27 cellular contexts compared by ENCODE assay signal in the genomic region with DNA sequence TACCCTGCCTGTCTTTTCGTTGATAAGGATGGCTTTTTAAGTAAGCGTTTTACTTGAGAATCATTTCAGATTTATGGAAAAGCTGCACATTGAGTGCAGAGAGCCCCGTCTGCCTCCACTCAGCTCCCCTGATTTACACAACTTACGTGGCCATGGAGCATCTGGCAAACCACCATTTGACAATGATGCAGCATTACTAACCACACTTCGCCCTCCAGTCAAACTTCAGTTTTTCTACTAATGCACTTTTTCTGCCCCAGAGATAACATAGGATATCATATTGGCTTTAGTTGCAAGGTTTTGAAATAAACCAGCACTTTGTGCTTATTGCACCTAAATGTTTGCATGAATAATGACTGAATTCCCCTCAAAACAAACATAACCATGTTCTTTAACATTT.
"Had no signal": no experiment of that assay in that cellular context is flagged by ENCODE, and none has a peak within 500 bp of the region (broad histone marks: within the 10 kb centered on the region; RNA-seq: fewer than 3 reads in every experiment).

No MANE protein-coding gene starts in this region.

- H3K36me3 ChIP-seq: adrenal gland, esophagus squamous epithelium had no signal

- H3K27ac ChIP-seq: adrenal gland, body of pancreas, epithelial cell of prostate, esophagus squamous epithelium had no signal

- H3K4me3 ChIP-seq: adrenal gland, body of pancreas, esophagus squamous epithelium had no signal

- ATAC-seq: activated CD4-positive, alpha-beta T cell treated with anti-CD3 and anti-CD28 coated beads for 36 hours; activated CD8-positive, alpha-beta memory T cell treated with anti-CD3 and anti-CD28 coated beads, Interleukin-2, amount 10 ng/mL, durations not matched to agents 7 days and 5 days; activated CD8-positive, alpha-beta T cell treated with anti-CD3 and anti-CD28 coated beads, Interleukin-2, amount 10 ng/mL, durations not matched to agents 7 days and 5 days; activated naive CD8-positive, alpha-beta T cell treated with anti-CD3 and anti-CD28 coated beads, Interleukin-2, amount 50 U/mL, for 24 hours; body of pancreas had no signal

- H3K27me3 ChIP-seq: adrenal gland, body of pancreas had no signal

- H3K9me3 ChIP-seq: adrenal gland, body of pancreas, esophagus squamous epithelium had no signal

- H3K4me1 ChIP-seq: adrenal gland, body of pancreas, esophagus squamous epithelium had no signal

- DNase-seq: activated CD4-positive, alpha-beta memory T cell treated with anti-CD3 and anti-CD28 coated beads for 36 hours; activated CD4-positive, alpha-beta T cell treated with anti-CD3 and anti-CD28 coated beads for 36 hours; activated CD4-positive, alpha-beta T cell treated with anti-CD3 and anti-CD28 coated beads, Interleukin-2, amount 10 ng/mL, durations not matched to agents 24 days and 14 days; activated CD4-positive, CD25-positive, alpha-beta regulatory T cell; activated CD4-positive, CD25-positive, alpha-beta regulatory T cell treated with anti-CD3 and anti-CD28 coated beads, Interleukin-2, amount 50 U/mL, for 72 hours; activated CD8-positive, alpha-beta memory T cell treated with anti-CD3 and anti-CD28 coated beads, Interleukin-2, amount 10 ng/mL, durations not matched to agents 7 days and 5 days; activated CD8-positive, alpha-beta memory T cell treated with anti-CD3 and anti-CD28 coated beads, Interleukin-2, amount 50 U/mL, for 4 hours; activated CD8-positive, alpha-beta T cell treated with anti-CD3 and anti-CD28 coated beads, Interleukin-2, amount 10 ng/mL, durations not matched to agents 7 days and 5 days; activated effector memory CD4-positive, alpha-beta T cell treated with anti-CD3 and anti-CD28 coated beads, Interleukin-2, amount 50 U/mL, for 16 hours; activated naive CD4-positive, alpha-beta T cell treated with anti-CD3 and anti-CD28 coated beads for 36 hours; activated naive CD8-positive, alpha-beta T cell treated with anti-CD3 and anti-CD28 coated beads for 36 hours; activated naive CD8-positive, alpha-beta T cell treated with anti-CD3 and anti-CD28 coated beads, Interleukin-2, amount 50 U/mL, for 24 hours; activated T-cell treated with anti-CD3 and anti-CD28 coated beads, Interleukin-2, amount 50 U/mL, for 1 hour; activated T-cell treated with anti-CD3 and anti-CD28 coated beads, Interleukin-2, amount 50 U/mL, for 48 hours; adrenal gland; amygdala; aorta; body of pancreas; caudate nucleus; cortex of kidney; dermis blood vessel endothelial cell; effector CD8-positive, alpha-beta T cell; esophagus squamous epithelium; foreskin fibroblast; head of caudate nucleus; T-helper 2 cell had no signal
